Comparison of ENCODE assay signal across 11 cellular contexts in genomic region chr17:40103742-40104095, GRCh38. TPM values are rescaled to one million over a fixed set of nuclear protein-coding genes. Genes with fewer than 3 reads are reported as not detected.
DNase-seq lines count a peak whose midpoint lies in the region; ATAC-seq and TF ChIP-seq lines count a peak whose summit lies in the region.
"Had no signal": no experiment of that assay in that cellular context is flagged by ENCODE, and none has a peak within 500 bp of the region (broad histone marks: within the 10 kb centered on the region; RNA-seq: fewer than 3 reads in every experiment).

No MANE protein-coding gene starts in this region.

- H3K9me3 ChIP-seq in muscle layer of duodenum (ENCODE audit: control insufficient read depth in 1 of 2, low read length in 2 of 2), result no peaks in the 10 kb centered on the region
- no peaks in the 10 kb centered on the region for H3K9me3 ChIP-seq in tibial nerve

- no peak for TF ChIP-seq CTCF in tibial nerve (IDR thresholded peaks at IDR 0.05)

- DNase-seq in activated naive CD4-positive, alpha-beta T cell treated with anti-CD3 and anti-CD28 coated beads, Interleukin-2, amount 10 ng/mL, durations not matched to agents 7 days and 5 days, result no peak
- no peak for DNase-seq in tibial nerve (ENCODE audit: low spot score in 2 of 2)
- DNase-seq in NCI-H446 (lab: John Stamatoyannopoulos, UW), result no peak
- DNase-seq in activated CD4-positive, CD25-positive, alpha-beta regulatory T cell treated with anti-CD3 and anti-CD28 coated beads, Interleukin-2, amount 50 U/mL, for 72 hours, result no peak
- DNase-seq: NCI-H1436, trophoblast cell had no signal

- no peaks in the 10 kb centered on the region for H3K27me3 Mint-ChIP-seq in activated naive CD4-positive, alpha-beta T cell treated with anti-CD3 and anti-CD28 coated beads, Interleukin-2, amount 50 U/mL, for 24 hours
- peaks cover 59% of the 10 kb centered on the region for H3K27me3 Mint-ChIP-seq in activated naive CD4-positive, alpha-beta T cell treated with anti-CD3 and anti-CD28 coated beads, Interleukin-2, amount 10 ng/mL, durations not matched to agents 7 days and 5 days

- peak overlapping the region; percentile 53 for H3K27ac Mint-ChIP-seq in activated naive CD4-positive, alpha-beta T cell treated with anti-CD3 and anti-CD28 coated beads, Interleukin-2, amount 50 U/mL, for 24 hours
- no peak overlapping the region for H3K27ac Mint-ChIP-seq in activated naive CD4-positive, alpha-beta T cell treated with anti-CD3 and anti-CD28 coated beads, Interleukin-2, amount 10 ng/mL, durations not matched to agents 7 days and 5 days

- peaks cover 92% of the 10 kb centered on the region for H3K4me1 Mint-ChIP-seq in activated naive CD4-positive, alpha-beta T cell treated with anti-CD3 and anti-CD28 coated beads, Interleukin-2, amount 50 U/mL, for 24 hours
- H3K4me1 Mint-ChIP-seq in activated naive CD4-positive, alpha-beta T cell treated with anti-CD3 and anti-CD28 coated beads, Interleukin-2, amount 10 ng/mL, durations not matched to agents 7 days and 5 days, result peaks cover 93% of the 10 kb centered on the region

- no peaks in the 10 kb centered on the region for H3K9me3 Mint-ChIP-seq in activated naive CD4-positive, alpha-beta T cell treated with anti-CD3 and anti-CD28 coated beads, Interleukin-2, amount 50 U/mL, for 24 hours
- H3K9me3 Mint-ChIP-seq in activated naive CD4-positive, alpha-beta T cell treated with anti-CD3 and anti-CD28 coated beads, Interleukin-2, amount 10 ng/mL, durations not matched to agents 7 days and 5 days, result no peaks in the 10 kb centered on the region

- 45 to 54% methylated on average over 3 of the region's 3 CpGs for WGBS in tibial nerve, 2 donors

- H3K36me3 Mint-ChIP-seq in activated naive CD4-positive, alpha-beta T cell treated with anti-CD3 and anti-CD28 coated beads, Interleukin-2, amount 50 U/mL, for 24 hours, result no peaks in the 10 kb centered on the region
- H3K36me3 Mint-ChIP-seq in activated naive CD4-positive, alpha-beta T cell treated with anti-CD3 and anti-CD28 coated beads, Interleukin-2, amount 10 ng/mL, durations not matched to agents 7 days and 5 days, result no peaks in the 10 kb centered on the region

- H3K4me3 Mint-ChIP-seq in activated naive CD4-positive, alpha-beta T cell treated with anti-CD3 and anti-CD28 coated beads, Interleukin-2, amount 50 U/mL, for 24 hours, result no peak overlapping the region
- no peak overlapping the region for H3K4me3 Mint-ChIP-seq in activated naive CD4-positive, alpha-beta T cell treated with anti-CD3 and anti-CD28 coated beads, Interleukin-2, amount 10 ng/mL, durations not matched to agents 7 days and 5 days

- TF ChIP-seq EP300 in tibial nerve (IDR thresholded peaks at IDR 0.05), result no peak

- no peak for TF ChIP-seq POLR2A in tibial nerve (IDR thresholded peaks at IDR 0.05)

- CTCF ChIA-PET in activated naive CD4-positive, alpha-beta T cell treated with anti-CD3 and anti-CD28 coated beads, Interleukin-2, amount 10 ng/mL, durations not matched to agents 7 days and 5 days (lab: Charles Lee), result interaction anchor here (1.0 to 9.9 kb wide), 3 partner anchors 8 to 187 kb away, joined by 3 to 95 read pairs (median 4); no protein-coding TSS in a partner anchor

- H3K4me3 ChIP-seq in muscle layer of duodenum (ENCODE audit: low read depth in 1 of 2, low read length in 2 of 2) (no peak overlapping the region), tibial nerve (no peak overlapping the region)

- H3K27me3 ChIP-seq in muscle layer of duodenum (ENCODE audit: low read depth, low read length) (no peaks in the 10 kb centered on the region), tibial nerve (no peaks in the 10 kb centered on the region)

- no peak for ATAC-seq in GM18502 (IDR thresholded peaks at IDR 0.05; ENCODE audit: poor library complexity, unreplicated experiment)
- ATAC-seq: left lobe of liver had no signal

- H3K4me1 ChIP-seq in muscle layer of duodenum (ENCODE audit: control insufficient read depth in 1 of 2, insufficient read depth in 2 of 2, low read length in 2 of 2) (peaks cover 62 to 65% of the 10 kb centered on the region in 2 donors), tibial nerve (peaks cover 5 to 79% (median 77%) of the 10 kb centered on the region in 4 donors)

- H3K36me3 ChIP-seq in muscle layer of duodenum (ENCODE audit: control insufficient read depth in 1 of 2, insufficient read depth in 2 of 2, low read length in 2 of 2) (peaks cover 0 to 4% of the 10 kb centered on the region in 2 donors), tibial nerve (no peaks in the 10 kb centered on the region)

- H3K27ac ChIP-seq in angular gyrus (ENCODE audit: low read depth, low read length) (peak overlapping the region; percentile 74), muscle layer of duodenum (ENCODE audit: low read length) (peak overlapping the region; percentile 83), tibial nerve (peak overlapping the region; percentile 57 to 99 (median 94))

RNA-seq across cellular contexts. Expression of gene NR1D1, which starts 3.3 kb away (rescaled TPM):
- total RNA-seq in tibial nerve, result 10 to 100 TPM; 16.8 to 48.2 (median 21.0) TPM

RNA-seq across cellular contexts. Expression of gene MSL1, which starts 18.1 kb away (rescaled TPM):
- 100 to 1,000 TPM in 3 of 4 donors, 10 to 100 TPM in 1; 78.0 to 113 (median 107) TPM for total RNA-seq in tibial nerve

RNA-seq across cellular contexts. Expression of gene CASC3, which starts 36.6 kb away (rescaled TPM):
- 100 to 1,000 TPM in 1 of 4 donors, 10 to 100 TPM in 3; 85.2 to 122 (median 93.4) TPM for total RNA-seq in tibial nerve

RNA-seq across cellular contexts. Expression of gene THRA, which starts 41.0 kb away (rescaled TPM):
- 10 to 100 TPM; 65.4 to 86.1 (median 78.4) TPM for total RNA-seq in tibial nerve

RNA-seq across cellular contexts. Expression of gene MED24, which starts 49.5 kb away (rescaled TPM):
- 100 to 1,000 TPM in 2 of 4 donors, 10 to 100 TPM in 2; 55.1 to 146 (median 84.6) TPM for total RNA-seq in tibial nerve
